In the genomic region with DNA sequence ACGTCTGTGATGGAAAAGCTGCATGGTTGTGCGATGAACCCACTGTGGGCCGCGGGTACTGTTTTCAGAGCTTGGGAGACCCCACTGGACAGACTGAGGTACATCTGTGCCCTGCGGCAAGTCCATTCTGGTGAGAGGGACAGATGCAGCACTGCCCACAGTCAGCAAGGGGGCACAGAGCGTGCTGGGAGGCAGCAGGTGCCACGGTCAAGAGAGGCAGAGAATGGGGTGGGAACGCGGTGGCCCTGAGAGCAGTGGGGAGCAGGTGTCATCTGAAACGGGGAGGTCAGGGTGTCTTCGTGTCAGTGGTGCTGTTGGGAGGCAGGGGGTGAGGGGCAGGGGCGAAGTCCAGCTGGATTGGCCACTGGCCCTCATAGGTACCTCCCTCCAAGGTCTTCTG, we compare ENCODE assay signal across 13 cellular contexts.
"Had no signal": no experiment of that assay in that cellular context is flagged by ENCODE, and none has a peak within 500 bp of the region (broad histone marks: within the 10 kb centered on the region; RNA-seq: fewer than 3 reads in every experiment).

No MANE protein-coding gene starts in this region.

- H3K27me3 Mint-ChIP-seq: dendritic cell treated with granulocyte-macrophage colony-stimulating factor and Interleukin-4, amounts not matched to agents 40 ng/mL and 50 ng/mL, for 4 days had no signal

- FAIRE-seq: urothelium cell line had no signal

- H3K9me3 Mint-ChIP-seq: activated naive CD4-positive, alpha-beta T cell treated with anti-CD3 and anti-CD28 coated beads for 36 hours; dendritic cell treated with granulocyte-macrophage colony-stimulating factor and Interleukin-4, amounts not matched to agents 40 ng/mL and 50 ng/mL, for 4 days had no signal

- H3K27me3 ChIP-seq: brain microvascular endothelial cell, hepatocyte, stomach had no signal

- H3K36me3 ChIP-seq: prostate gland had no signal

- DNase-seq: activated CD4-positive, alpha-beta T cell treated with anti-CD3 and anti-CD28 coated beads for 48 hours; activated naive CD4-positive, alpha-beta T cell treated with anti-CD3 and anti-CD28 coated beads for 36 hours; brain microvascular endothelial cell; cerebellar nuclear complex; kidney glomerular epithelial cell; stimulated activated CD4-positive, alpha-beta T cell treated with anti-CD3 and anti-CD28 coated beads, Interleukin-4, amount 100 ng/mL, for 1 hour; stimulated activated CD8-positive, alpha-beta memory T cell treated with anti-CD3 and anti-CD28 coated beads, Interleukin-4, amount 100 ng/mL, for 48 hours had no signal

- H3K27ac Mint-ChIP-seq: activated naive CD4-positive, alpha-beta T cell treated with anti-CD3 and anti-CD28 coated beads for 36 hours had no signal

- H3K4me3 ChIP-seq: hepatocyte, prostate gland, stomach had no signal

- ATAC-seq: sciatic nerve had no signal

- H3K27ac ChIP-seq: brain microvascular endothelial cell, hepatocyte, prostate gland, stomach had no signal

- H3K4me3 Mint-ChIP-seq: activated naive CD4-positive, alpha-beta T cell treated with anti-CD3 and anti-CD28 coated beads for 36 hours; dendritic cell treated with granulocyte-macrophage colony-stimulating factor and Interleukin-4, amounts not matched to agents 40 ng/mL and 50 ng/mL, for 4 days had no signal

- H3K9me3 ChIP-seq: prostate gland, stomach had no signal

- H3K4me1 ChIP-seq: prostate gland had no signal
